In the genomic region with DNA sequence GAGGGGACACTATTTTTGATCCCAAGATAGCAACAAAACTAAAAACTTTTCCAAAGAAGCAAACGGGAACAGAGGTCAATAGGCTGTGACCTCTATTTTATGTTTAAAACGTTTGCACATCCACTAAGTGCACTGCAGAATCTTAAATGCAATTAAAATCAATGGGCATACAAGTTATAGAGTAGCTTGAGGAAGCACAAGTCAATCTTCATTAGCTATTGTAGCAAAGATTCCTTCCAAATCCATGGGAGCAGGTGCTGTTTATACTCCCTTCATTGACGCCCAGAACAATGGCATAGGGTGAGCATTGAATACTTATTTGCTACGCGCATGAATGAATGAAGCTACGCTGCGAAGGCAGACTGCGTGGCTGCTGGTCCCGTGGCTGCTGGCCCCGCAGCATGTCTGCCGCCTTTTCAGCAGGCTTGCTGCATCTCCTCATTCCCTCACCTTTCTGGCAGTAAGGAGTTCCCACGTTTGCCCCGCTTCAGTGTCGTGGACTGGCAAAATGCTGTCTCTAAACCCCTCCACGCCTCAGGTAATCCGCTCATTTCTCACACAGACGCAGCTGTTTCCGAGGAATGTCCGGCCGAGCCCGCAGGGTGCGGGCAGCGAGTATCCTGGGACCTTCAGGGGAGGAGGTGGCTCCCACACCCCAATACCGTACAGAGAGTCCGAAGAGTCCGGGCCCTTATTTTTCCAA, we compare ENCODE assay signal across 8 cellular contexts. TPM values are rescaled to one million over a fixed set of nuclear protein-coding genes. Genes with fewer than 3 reads are reported as not detected.
DNase-seq lines count a peak whose midpoint lies in the region; ATAC-seq, FAIRE-seq and TF ChIP-seq lines count a peak whose summit lies in the region.

No MANE protein-coding gene starts in this region.

- no peaks in the 10 kb centered on the region for H4K20me1 ChIP-seq in keratinocyte (ENCODE audit: control insufficient read depth, extremely low read depth, insufficient read depth, low read length)

- peaks cover 13% of the 10 kb centered on the region for H3K27me3 Mint-ChIP-seq in activated CD8-positive, alpha-beta T cell treated with anti-CD3 and anti-CD28 coated beads, Interleukin-2, amount 10 ng/mL, durations not matched to agents 7 days and 5 days (ENCODE audit: low read depth)

- peaks cover 4% of the 10 kb centered on the region for H3K4me1 Mint-ChIP-seq in activated CD8-positive, alpha-beta T cell treated with anti-CD3 and anti-CD28 coated beads, Interleukin-2, amount 10 ng/mL, durations not matched to agents 7 days and 5 days (ENCODE audit: low read depth)

- no peak for TF ChIP-seq CTCF in adrenal gland (IDR thresholded peaks at IDR 0.05)
- no peak for TF ChIP-seq CTCF in keratinocyte (optimal IDR thresholded peaks at IDR 0.05 in 1 of 3, IDR thresholded peaks at IDR 0.05 in 1 of 3, conservative IDR thresholded peaks at IDR 0.05 in 1 of 3; ENCODE audit: extremely low read depth in 1 of 3, insufficient read depth in 2 of 3, low read length in 3 of 3)

- dilution Hi-C loops in keratinocyte (cut with MboI; ENCODE audit: extremely low pct_ligation_motif_present, low sequenced_read_pairs) = no loop called here

- H3K27ac ChIP-seq in adrenal gland (peak overlapping the region in 3 of 5 donors; percentile 36 to 83 (median 49)), keratinocyte (ENCODE audit: control insufficient read depth, insufficient read depth, low read length) (no peak overlapping the region), subcutaneous abdominal adipose tissue (ENCODE audit: low read depth, low read length) (no peak overlapping the region)

- H3K4me3 ChIP-seq in adrenal gland (peak overlapping the region in 2 of 4 donors; percentile 35 to 67), keratinocyte (ENCODE audit: control insufficient read depth in 2 of 3, extremely low read depth in 1 of 3, insufficient read depth in 2 of 3, low read depth in 1 of 3, low read length in 3 of 3) (peak overlapping the region in 2 of 3 experiments; percentile 8 to 40), subcutaneous abdominal adipose tissue (ENCODE audit: low read depth in 1 of 5, low read length in 5 of 5) (peak overlapping the region in 3 of 5 donors; percentile 43 to 61 (median 51))

- H3K9me3 ChIP-seq in adrenal gland (replicated peaks in 1 of 3) = no peaks in the 10 kb centered on the region
- no peaks in the 10 kb centered on the region for H3K9me3 ChIP-seq in keratinocyte (ENCODE audit: control insufficient read depth, low read depth, low read length)
- H3K9me3 ChIP-seq in subcutaneous abdominal adipose tissue (ENCODE audit: control insufficient read depth in 5 of 5, low read length in 5 of 5) = no peaks in the 10 kb centered on the region

- WGBS in adrenal gland, 4 donors = 7 to 14% (median 13%) methylated on average over 11 to 26 of the region's 26 CpGs

- H3K27me3 ChIP-seq in adrenal gland = no peaks in the 10 kb centered on the region
- peaks cover 18% of the 10 kb centered on the region for H3K27me3 ChIP-seq in keratinocyte (ENCODE audit: control insufficient read depth, extremely low read depth, insufficient read depth, low read length)
- peaks cover 8 to 19% (median 16%) of the 10 kb centered on the region in 5 donors for H3K27me3 ChIP-seq in subcutaneous abdominal adipose tissue (ENCODE audit: control insufficient read depth in 5 of 5, insufficient read depth in 4 of 5, low read length in 5 of 5)

- H3K4me3 Mint-ChIP-seq in activated CD8-positive, alpha-beta T cell treated with anti-CD3 and anti-CD28 coated beads, Interleukin-2, amount 10 ng/mL, durations not matched to agents 7 days and 5 days = no peak overlapping the region

- intact Hi-C loops in adrenal gland (cut with DNase I) = loop anchor here in 1 of 2 donors (10.0 kb wide), 1 partner anchor 221 kb away; no protein-coding TSS in a partner anchor

- no peak overlapping the region for H2AFZ ChIP-seq in keratinocyte (ENCODE audit: control insufficient read depth, low read length)

- no peak for FAIRE-seq in keratinocyte (lab: Jason Lieb, UNC)

- POLR2A ChIA-PET in activated CD8-positive, alpha-beta T cell treated with anti-CD3 and anti-CD28 coated beads, Interleukin-2, amount 10 ng/mL, durations not matched to agents 7 days and 5 days (lab: Charles Lee) = no interaction called here

- CTCF ChIA-PET in activated CD8-positive, alpha-beta T cell treated with anti-CD3 and anti-CD28 coated beads, Interleukin-2, amount 10 ng/mL, durations not matched to agents 7 days and 5 days (lab: Charles Lee) = no interaction called here

- H3K9me1 ChIP-seq in keratinocyte (ENCODE audit: control insufficient read depth, extremely low read depth, insufficient read depth, low read length) = no peaks in the 10 kb centered on the region

- ATAC-seq in activated CD8-positive, alpha-beta T cell treated with anti-CD3 and anti-CD28 coated beads, Interleukin-2, amount 10 ng/mL, durations not matched to agents 7 days and 5 days = no peak
- ATAC-seq in esophagus mucosa (no peak), GM21423 (IDR thresholded peaks at IDR 0.05; ENCODE audit: unreplicated experiment) (no peak)

- H3K36me3 ChIP-seq in adrenal gland (replicated peaks in 1 of 2) (no peaks in the 10 kb centered on the region), keratinocyte (ENCODE audit: control insufficient read depth in 2 of 2, extremely low read depth in 1 of 2, insufficient read depth in 2 of 2, low read length in 2 of 2) (no peaks in the 10 kb centered on the region), subcutaneous abdominal adipose tissue (ENCODE audit: control insufficient read depth in 5 of 5, insufficient read depth in 5 of 5, low read length in 5 of 5) (no peaks in the 10 kb centered on the region)

- peak; percentile 39 for DNase-seq in NCI-H1436 (lab: John Stamatoyannopoulos, UW)
- no peak for DNase-seq in NCI-H1436 treated with DMSO at 0.1 percent for 48 hours (lab: John Stamatoyannopoulos, UW)
- peak in 5 of 7 donors; percentile 10 to 22 (median 16) for DNase-seq in adrenal gland
- no peak for DNase-seq in keratinocyte (ENCODE audit: low read depth, low spot score)
- no peak for DNase-seq in activated CD8-positive, alpha-beta T cell treated with anti-CD3 and anti-CD28 coated beads, Interleukin-2, amount 10 ng/mL, durations not matched to agents 7 days and 5 days

- no peak overlapping the region for H3K27ac Mint-ChIP-seq in activated CD8-positive, alpha-beta T cell treated with anti-CD3 and anti-CD28 coated beads, Interleukin-2, amount 10 ng/mL, durations not matched to agents 7 days and 5 days

- no peaks in the 10 kb centered on the region for H3K79me2 ChIP-seq in keratinocyte (ENCODE audit: control insufficient read depth, insufficient read depth, low read length)

- peak overlapping the region; percentile 74 for H3K4me2 ChIP-seq in keratinocyte (ENCODE audit: control insufficient read depth, extremely low read depth, insufficient read depth, low read depth, low read length)

- TF ChIP-seq POLR2A in adrenal gland (IDR thresholded peaks at IDR 0.05) = no peak

- H3K4me1 ChIP-seq in adrenal gland (replicated peaks in 1 of 2) = peaks cover 0 to 5% of the 10 kb centered on the region in 2 donors
- peaks cover 17% of the 10 kb centered on the region for H3K4me1 ChIP-seq in keratinocyte (ENCODE audit: control insufficient read depth, extremely low read depth, insufficient read depth, low read length)
- peaks cover 0 to 18% (median 15%) of the 10 kb centered on the region in 5 donors for H3K4me1 ChIP-seq in subcutaneous abdominal adipose tissue (ENCODE audit: control insufficient read depth in 5 of 5, insufficient read depth in 5 of 5, low read length in 5 of 5)

- H3K9ac ChIP-seq in keratinocyte (ENCODE audit: control insufficient read depth, extremely low read depth, insufficient read depth, low read length) (no peak overlapping the region), subcutaneous abdominal adipose tissue (ENCODE audit: low read length in 5 of 5) (no peak overlapping the region)

- H3K36me3 Mint-ChIP-seq in activated CD8-positive, alpha-beta T cell treated with anti-CD3 and anti-CD28 coated beads, Interleukin-2, amount 10 ng/mL, durations not matched to agents 7 days and 5 days (ENCODE audit: low read depth) = peaks cover 4% of the 10 kb centered on the region

- H3K9me3 Mint-ChIP-seq in activated CD8-positive, alpha-beta T cell treated with anti-CD3 and anti-CD28 coated beads, Interleukin-2, amount 10 ng/mL, durations not matched to agents 7 days and 5 days (ENCODE audit: insufficient read depth) = peaks cover 5% of the 10 kb centered on the region

RNA-seq across cellular contexts. Expression of a gene that starts 0.8 kb away (rescaled TPM):
- total RNA-seq in adrenal gland (10 to 100 TPM in 7 of 8 donors, 1 to 10 TPM in 1; 6.3 to 59.5 (median 31.3) TPM), esophagus mucosa (not detected)
- polyA plus RNA-seq in adrenal gland (10 to 100 TPM in 2 of 3 donors, 1 to 10 TPM in 1; 7.2 to 20.0 (median 13.7) TPM), keratinocyte (0.02 to 0.12 TPM (median 0.09 TPM) in 3 replicates)
- not detected for polyA plus RNA-seq in keratinocyte (2011; ENCODE audit: low read depth)
- polyA plus RNA-seq in keratinocyte (2011; cell fraction: cytosol; rRNA removed) = 0.04 and 0.06 TPM in 2 replicates
- polyA plus RNA-seq in keratinocyte (2011; cell fraction: nucleus; rRNA removed) = 0.06 and 0.07 TPM in 2 replicates
- 0.03 and 0.07 TPM in 2 replicates for polyA plus RNA-seq in keratinocyte (2012; ENCODE audit: low replicate concordance)
- not detected in 3 replicates for polyA minus RNA-seq in keratinocyte
- polyA minus RNA-seq in keratinocyte (2011; cell fraction: cytosol; rRNA and poly(A)+ RNA removed) = not detected
- polyA minus RNA-seq in keratinocyte (2011; cell fraction: nucleus; rRNA and poly(A)+ RNA removed) = not detected in 2 replicates
- not detected for total RNA-seq in activated CD8-positive, alpha-beta T cell treated with anti-CD3 and anti-CD28 coated beads, Interleukin-2, amount 10 ng/mL, durations not matched to agents 7 days and 5 days

Comparison
In these comparisons a context has a peak if more than half of its experiments do, and no peak if none do; other contexts are left out.
1. DNase-seq: peak in NCI-H1436 (single experiment) and adrenal gland (5 of 7); none in NCI-H1436 treated with DMSO at 0.1 percent for 48 hours (single experiment), keratinocyte (single experiment) and activated CD8-positive, alpha-beta T cell treated with anti-CD3 and anti-CD28 coated beads, Interleukin-2, amount 10 ng/mL, durations not matched to agents 7 days and 5 days (single experiment).
2. H3K27ac ChIP-seq: peak in adrenal gland (3 of 5); none in keratinocyte (single experiment) and subcutaneous abdominal adipose tissue (single experiment).